Comparison of ENCODE assay signal across 8 cellular contexts in genomic region chr6:110179406-110180227, GRCh38. TPM values are rescaled to one million over a fixed set of nuclear protein-coding genes. Genes with fewer than 3 reads are reported as not detected.
DNase-seq lines count a peak whose midpoint lies in the region; ATAC-seq and TF ChIP-seq lines count a peak whose summit lies in the region.

WASF1 (minus strand) TSS chr6:110179670; CDS start chr6:110127601, 52,069 bp downstream.

- H3K4me2 ChIP-seq in PC-9: peak within 1 kb of the TSS; percentile 85

- H3K9me3 ChIP-seq in PC-9 (ENCODE audit: insufficient read depth, low read depth): no peaks in the 10 kb centered on the region
- no peaks in the 10 kb centered on the region for H3K9me3 ChIP-seq in mucosa of stomach (ENCODE audit: control insufficient read depth, low read length)

- peaks cover 13% of the 10 kb centered on the region for H3K27me3 Mint-ChIP-seq in activated T-cell treated with anti-CD3 and anti-CD28 coated beads, Interleukin-2, amount 50 U/mL, for 4 hours (ENCODE audit: low read depth)

- no peaks in the 10 kb centered on the region for H3K9me2 ChIP-seq in PC-9 (ENCODE audit: insufficient read depth)

- DNase-seq in DMS114 treated with DMSO at 0.1 percent for 48 hours (lab: John Stamatoyannopoulos, UW; ENCODE audit: unreplicated experiment) (peak; percentile 96), KBM-7 (peak; percentile 100), PC-9 (peak; percentile 92 to 97)
- DNase-seq in activated T-cell treated with anti-CD3 and anti-CD28 coated beads, Interleukin-2, amount 50 U/mL, for 4 hours: peak; percentile 85
- DNase-seq in stimulated activated CD8-positive, alpha-beta memory T cell treated with anti-CD3 and anti-CD28 coated beads, Interleukin-4, amount 100 ng/mL, for 48 hours: peak; percentile 91

- in situ Hi-C loops in KBM-7 (cut with MboI; ENCODE audit: low pct_unique_long_range_greater_than_20kb, low sequenced_read_pairs): no loop called here

- H3K4me1 ChIP-seq in PC-9 (replicated peaks; ENCODE audit: insufficient read depth) (peaks cover 33% of the 10 kb centered on the region), mucosa of stomach (ENCODE audit: control insufficient read depth, insufficient read depth, low read length) (peaks cover 15% of the 10 kb centered on the region)

- peaks cover 3% of the 10 kb centered on the region for H3K36me3 Mint-ChIP-seq in activated T-cell treated with anti-CD3 and anti-CD28 coated beads, Interleukin-2, amount 50 U/mL, for 4 hours (ENCODE audit: insufficient read depth)

- peak within 1 kb of the TSS; percentile 6 for H3K27ac ChIP-seq in PC-9

- POLR2A ChIA-PET in PC-9 (lab: Charles Lee; ENCODE audit: unreplicated experiment): interaction anchor here (0.5 to 0.7 kb wide), 2 partner anchors 312 to 739 kb away, joined by 7 to 10 read pairs; no protein-coding TSS in a partner anchor

- CTCF ChIA-PET in PC-9 (lab: Charles Lee): interaction anchor here (0.6 kb wide), 3 partner anchors 213 to 1085 kb away, joined by 3 to 5 read pairs (median 4); partner anchors contain the start of gene SESN1

- peaks cover 3% of the 10 kb centered on the region; the same call in 1 of the 2 replicates for H3F3A ChIP-seq in PC-9 (ENCODE audit: insufficient read depth, low read depth)

- H3K4me1 Mint-ChIP-seq in activated T-cell treated with anti-CD3 and anti-CD28 coated beads, Interleukin-2, amount 50 U/mL, for 4 hours (ENCODE audit: low read depth): peaks cover 5% of the 10 kb centered on the region

- no peak for TF ChIP-seq CTCF in PC-9 (conservative IDR thresholded peaks at IDR 0.05)

- H3K27me3 ChIP-seq in PC-9 (ENCODE audit: insufficient read depth, low read depth) (no peaks in the 10 kb centered on the region), mucosa of stomach (ENCODE audit: control insufficient read depth, insufficient read depth, low read length) (no peaks in the 10 kb centered on the region)

- H4K20me1 ChIP-seq in PC-9 (ENCODE audit: insufficient read depth): peaks cover 19% of the 10 kb centered on the region

- peak within 1 kb of the TSS; percentile 70 for H3K9ac ChIP-seq in mucosa of stomach (ENCODE audit: low read length)

- peak within 1 kb of the TSS; percentile 72 for H3K4me3 ChIP-seq in PC-9
- H3K4me3 ChIP-seq in mucosa of stomach (ENCODE audit: low read length): peak within 1 kb of the TSS; percentile 89

- intact Hi-C loops in PC-9 (cut with micrococcal nuclease; ENCODE audit: unreplicated experiment): loop anchor here (5.0 kb wide), 1 partner anchor 213 kb away; no protein-coding TSS in a partner anchor

- peak within 1 kb of the TSS; percentile 88 for H3K4me3 Mint-ChIP-seq in activated T-cell treated with anti-CD3 and anti-CD28 coated beads, Interleukin-2, amount 50 U/mL, for 4 hours

- H2AFZ ChIP-seq in PC-9: peak within 1 kb of the TSS; percentile 97

- peaks cover 68% of the 10 kb centered on the region for H3K79me2 ChIP-seq in PC-9 (ENCODE audit: low read depth)

- H3K36me3 ChIP-seq in PC-9 (ENCODE audit: low read depth) (no peaks in the 10 kb centered on the region; the same call in 1 of the 2 replicates), mucosa of stomach (ENCODE audit: control insufficient read depth, insufficient read depth, low read length) (no peaks in the 10 kb centered on the region)

- peak; percentile 85 for ATAC-seq in GM21723 (IDR thresholded peaks at IDR 0.05; ENCODE audit: unreplicated experiment)
- peak; percentile 88 to 89 for ATAC-seq in activated T-cell treated with anti-CD3 and anti-CD28 coated beads, Interleukin-2, amount 50 U/mL, for 4 hours
- ATAC-seq in esophagus mucosa: peak; percentile 99

- no TSS peak for BruUV-seq in PC-9 (replicated peaks; lab: Mats Ljungman, UMichigan)

- H3K9me3 Mint-ChIP-seq in activated T-cell treated with anti-CD3 and anti-CD28 coated beads, Interleukin-2, amount 50 U/mL, for 4 hours: no peaks in the 10 kb centered on the region

RNA-seq across cellular contexts. Expression of gene WASF1, which starts in this region (rescaled TPM):
- 14.8 and 17.0 TPM in 2 replicates for total RNA-seq in PC-9 (2021)
- total RNA-seq in activated T-cell treated with anti-CD3 and anti-CD28 coated beads, Interleukin-2, amount 50 U/mL, for 4 hours: 1 to 10 TPM; 1.2 to 2.3 (median 1.9) TPM
- total RNA-seq in esophagus mucosa: 6.0 TPM

Comparison
In these comparisons a context has a peak if more than half of its experiments do, and no peak if none do; other contexts are left out.
1. Peak in every context shown above with its lines: DNase-seq, ATAC-seq, H3K4me3 ChIP-seq and H3K27ac ChIP-seq.